8 cellular contexts compared by ENCODE assay signal in the genomic region with DNA sequence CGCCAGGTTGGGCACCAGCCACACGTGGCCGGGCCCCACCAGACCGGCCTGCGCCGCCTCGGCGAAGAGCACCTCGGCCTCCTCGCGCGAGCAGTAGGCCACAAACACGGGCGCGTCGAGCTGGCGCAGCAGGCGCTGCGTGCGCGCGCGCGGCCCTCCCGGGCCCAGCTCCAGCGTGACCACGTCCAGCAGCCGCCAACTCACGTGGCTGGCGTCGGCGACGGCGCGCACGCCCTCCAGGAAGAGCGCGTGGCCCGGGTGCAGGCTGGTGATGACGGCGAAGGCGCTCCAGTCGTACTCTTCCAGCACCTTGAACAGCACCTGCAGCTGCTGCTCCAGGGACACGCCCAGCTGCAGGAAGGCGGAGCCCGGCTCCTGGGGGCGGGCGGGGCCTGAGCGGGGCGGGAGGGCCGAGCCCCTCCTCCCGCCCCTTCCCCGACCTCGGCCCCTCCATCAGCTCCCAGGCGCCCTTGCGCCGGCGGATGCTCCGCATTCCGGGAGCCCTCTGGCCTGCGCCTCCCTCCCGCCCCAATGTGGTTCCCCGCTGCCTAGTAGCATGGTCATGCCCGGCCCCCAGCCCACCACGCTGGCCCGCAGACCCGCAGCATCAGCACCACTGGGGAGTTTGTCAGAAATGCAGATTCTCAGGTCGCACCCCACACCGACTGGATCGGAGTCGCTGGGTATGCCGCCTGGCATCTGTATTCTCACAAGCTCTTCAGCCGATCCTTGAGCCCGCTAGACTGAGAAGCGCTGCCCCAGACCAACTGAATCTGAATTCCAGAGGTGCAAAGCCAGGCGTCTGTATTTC. TPM values are rescaled to one million over a fixed set of nuclear protein-coding genes. Genes with fewer than 3 reads are reported as not detected.
DNase-seq lines count a peak whose midpoint lies in the region; ATAC-seq and TF ChIP-seq lines count a peak whose summit lies in the region.

No MANE protein-coding gene starts in this region.

- H3K27me3 ChIP-seq in right atrium auricular region: no peaks in the 10 kb centered on the region

- H3K4me1 ChIP-seq in right atrium auricular region: peaks cover 0 to 13% of the 10 kb centered on the region in 2 donors

- DNase-seq in Right ventricle myocardium inferior (ENCODE audit: missing footprints) (peak; percentile 51), right atrium auricular region (ENCODE audit: low spot score) (no peak), H4 (ENCODE audit: low spot score) (no peak), A172 (ENCODE audit: low spot score) (no peak)
- DNase-seq in activated CD8-positive, alpha-beta memory T cell treated with anti-CD3 and anti-CD28 coated beads, Interleukin-2, amount 50 U/mL, for 24 hours (ENCODE audit: extremely low read depth): peak; percentile 13
- DNase-seq in stimulated activated CD4-positive, alpha-beta T cell treated with anti-CD3 and anti-CD28 coated beads, TNF-alpha, amount 100 ng/mL, for 48 hours (ENCODE audit: low read depth in 3 of 3): peak; percentile 20 to 66 (median 45)

- H3K4me3 ChIP-seq in right atrium auricular region: peak overlapping the region in 1 of 2 donors; percentile 3
- peak overlapping the region; percentile 39 for H3K4me3 ChIP-seq in iPS-11a (ENCODE audit: low read depth, low read length)

- TF ChIP-seq CTCF in right atrium auricular region (IDR thresholded peaks at IDR 0.05): no peak

- no peaks in the 10 kb centered on the region for H3K9me3 ChIP-seq in right atrium auricular region

- intact Hi-C loops in Right ventricle myocardium inferior (cut with DNase I): no loop called here

- H3K27ac ChIP-seq in right atrium auricular region: no peak overlapping the region

- H3K36me3 ChIP-seq in right atrium auricular region: no peaks in the 10 kb centered on the region

- no peak for ATAC-seq in Right ventricle myocardium inferior
- no peak for ATAC-seq in HG02885 (IDR thresholded peaks at IDR 0.05; ENCODE audit: poor library complexity, unreplicated experiment)

RNA-seq across cellular contexts. Expression of gene GRIN2C, which starts 7.2 kb away (rescaled TPM):
- total RNA-seq in Right ventricle myocardium inferior (1.2 TPM), right atrium auricular region (10 to 100 TPM; 27.6 to 34.4 TPM)
- total RNA-seq in H4 (2014; rRNA removed; shearing (Covaris generic)): 0.12 TPM in 1 of 2 replicates, not detected in the other
- 0.05 and 0.69 TPM in 2 replicates for total RNA-seq in A172 (2014; rRNA removed; shearing (Covaris generic))

RNA-seq across cellular contexts. Expression of gene FDXR, which starts 20.4 kb away (rescaled TPM):
- total RNA-seq in Right ventricle myocardium inferior (4.3 TPM), right atrium auricular region (1 to 10 TPM; 4.1 to 7.9 TPM)
- total RNA-seq in H4 (2014; rRNA removed; shearing (Covaris generic)): 22.1 and 30.0 TPM in 2 replicates
- 35.9 and 44.1 TPM in 2 replicates for total RNA-seq in A172 (2014; rRNA removed; shearing (Covaris generic))

RNA-seq across cellular contexts. Expression of gene FADS6, which starts 41.0 kb away (rescaled TPM):
- total RNA-seq in Right ventricle myocardium inferior (0.19 TPM), right atrium auricular region (not detected)
- total RNA-seq in H4 (2014; rRNA removed; shearing (Covaris generic)): not detected in 2 replicates
- not detected in 2 replicates for total RNA-seq in A172 (2014; rRNA removed; shearing (Covaris generic))

Comparison
In these comparisons a context has a peak if more than half of its experiments do, and no peak if none do; other contexts are left out.
1. DNase-seq: peak in Right ventricle myocardium inferior (single experiment), activated CD8-positive, alpha-beta memory T cell treated with anti-CD3 and anti-CD28 coated beads, Interleukin-2, amount 50 U/mL, for 24 hours (single experiment) and stimulated activated CD4-positive, alpha-beta T cell treated with anti-CD3 and anti-CD28 coated beads, TNF-alpha, amount 100 ng/mL, for 48 hours (3 of 3); none in right atrium auricular region (single experiment), H4 (single experiment) and A172 (single experiment).
2. RNA of gene GRIN2C, which starts 7.2 kb away (total RNA-seq): 27.6 to 34.4 TPM in right atrium auricular region; 1.2 TPM in Right ventricle myocardium inferior (single experiment), 0.05 to 0.69 TPM in A172 and 0.12 TPM in H4; every median in the first group is over 10 times any median in the second.